ENCODE assay signal across 1 cellular context in genomic region chr3:14410106-14410500, GRCh38.
TF ChIP-seq lines count a peak whose summit lies in the region.

No MANE protein-coding gene starts in this region.

TF ChIP-seq in GM23338, 12 proteins besides CTCF, POLR2A, EP300 and RAD21 (continued from another document):
- TF ChIP-seq ZNF462 (CRISPR knock-in tag; IDR thresholded peaks at IDR 0.05) = no peak
- no peak for TF ChIP-seq POLR2AphosphoS5 (IDR thresholded peaks at IDR 0.05; ENCODE audit: low read depth)
- TF ChIP-seq ETS1 (IDR thresholded peaks at IDR 0.05) = no peak
- no peak for TF ChIP-seq ZNF114 (CRISPR knock-in tag; IDR thresholded peaks at IDR 0.05)
- TF ChIP-seq CREB1 (CRISPR knock-in tag; IDR thresholded peaks at IDR 0.05; ENCODE audit: low read depth) = no peak
- TF ChIP-seq ZNF331 (CRISPR knock-in tag; IDR thresholded peaks at IDR 0.05; ENCODE audit: low read depth) = no peak
